In genomic region chr3:152636651-152637050, GRCh38 we compare ENCODE assay signal across 24 cellular contexts.
"Had no signal": no experiment of that assay in that cellular context is flagged by ENCODE, and none has a peak within 500 bp of the region (broad histone marks: within the 10 kb centered on the region; RNA-seq: fewer than 3 reads in every experiment).

No MANE protein-coding gene starts in this region.

- DNase-seq: colonic mucosa; cortex of kidney; dermis blood vessel endothelial cell; dorsolateral prefrontal cortex; effector CD4-positive, alpha-beta T cell; effector CD8-positive, alpha-beta T cell; effector memory CD4-positive, alpha-beta T cell; effector memory CD8-positive, alpha-beta T cell; endodermal cell; erythroblast; esophagus squamous epithelium; foreskin fibroblast; foreskin keratinocyte; foreskin melanocyte; gastrocnemius medialis; glutamatergic neuron; head of caudate nucleus; heart left ventricle; heart right ventricle had no signal

- H3K4me3 ChIP-seq: colonic mucosa, coronary artery, dorsolateral prefrontal cortex, esophagus muscularis mucosa, esophagus squamous epithelium, gastrocnemius medialis, gastroesophageal sphincter, heart left ventricle, heart right ventricle had no signal

- H3K36me3 ChIP-seq: colonic mucosa, esophagus muscularis mucosa, esophagus squamous epithelium, gastrocnemius medialis, gastroesophageal sphincter, heart left ventricle, heart right ventricle had no signal

- H3K4me3 Mint-ChIP-seq: dendritic cell treated with granulocyte-macrophage colony-stimulating factor and Interleukin-4, amounts not matched to agents 40 ng/mL and 50 ng/mL, for 4 days; effector memory CD8-positive, alpha-beta T cell; endodermal cell had no signal

- H3K9me3 Mint-ChIP-seq: dendritic cell treated with granulocyte-macrophage colony-stimulating factor and Interleukin-4, amounts not matched to agents 40 ng/mL and 50 ng/mL, for 4 days; effector memory CD8-positive, alpha-beta T cell; endodermal cell had no signal

- H3K27ac ChIP-seq: colonic mucosa, coronary artery, epithelial cell of prostate, esophagus muscularis mucosa, esophagus squamous epithelium, foreskin keratinocyte, gastrocnemius medialis, gastroesophageal sphincter, heart left ventricle, heart right ventricle had no signal

- H3K27ac Mint-ChIP-seq: dendritic cell treated with granulocyte-macrophage colony-stimulating factor and Interleukin-4, amounts not matched to agents 40 ng/mL and 50 ng/mL, for 4 days; effector memory CD8-positive, alpha-beta T cell; endodermal cell had no signal

- H3K27me3 Mint-ChIP-seq: dendritic cell treated with granulocyte-macrophage colony-stimulating factor and Interleukin-4, amounts not matched to agents 40 ng/mL and 50 ng/mL, for 4 days had no signal

- H3K9me3 ChIP-seq: colonic mucosa, esophagus muscularis mucosa, esophagus squamous epithelium, gastrocnemius medialis, gastroesophageal sphincter, heart left ventricle, heart right ventricle had no signal

- H3K27me3 ChIP-seq: colonic mucosa, dorsolateral prefrontal cortex, esophagus muscularis mucosa, esophagus squamous epithelium, foreskin keratinocyte, gastrocnemius medialis, gastroesophageal sphincter, heart left ventricle, heart right ventricle had no signal

- H3K4me1 ChIP-seq: colonic mucosa, esophagus muscularis mucosa, gastrocnemius medialis, gastroesophageal sphincter had no signal
